8 cellular contexts compared by ENCODE assay signal in the genomic region with DNA sequence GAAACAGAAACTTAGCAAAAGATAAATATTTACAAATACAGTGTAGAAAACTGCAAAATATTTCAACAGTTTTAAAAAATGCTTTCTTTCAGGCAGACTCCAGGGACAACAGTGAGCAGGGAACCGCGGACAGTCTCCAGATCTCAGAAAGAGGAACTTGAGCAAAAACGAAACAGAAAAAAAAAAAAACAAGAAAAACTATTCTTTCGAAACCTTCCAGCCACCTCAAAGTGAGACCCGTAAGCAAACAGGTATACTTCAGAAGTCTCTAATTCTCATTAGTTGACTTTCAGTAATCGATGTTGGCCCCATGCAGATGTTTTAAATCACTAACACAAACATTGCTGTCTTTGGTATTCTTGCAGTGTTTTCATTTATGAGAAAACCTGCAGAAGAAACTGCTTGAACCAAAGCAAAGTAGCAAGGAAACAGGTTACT. TPM values are rescaled to one million over a fixed set of nuclear protein-coding genes. Genes with fewer than 3 reads are reported as not detected.
DNase-seq lines count a peak whose midpoint lies in the region; ATAC-seq lines count a peak whose summit lies in the region.

No MANE protein-coding gene starts in this region.

- H3K4me3 Mint-ChIP-seq in CD8-positive, alpha-beta memory T cell, result peak overlapping the region in 6 of 7 donors; percentile 5 to 66 (median 40)
- no peak overlapping the region for H3K4me3 Mint-ChIP-seq in activated naive CD8-positive, alpha-beta T cell treated with anti-CD3 and anti-CD28 coated beads for 36 hours

- no peaks in the 10 kb centered on the region for H3K27me3 ChIP-seq in CD8-positive, alpha-beta memory T cell (ENCODE audit: insufficient read depth, low read length, poor library complexity, severe bottlenecking)

- ATAC-seq in GM19395 (IDR thresholded peaks at IDR 0.05; ENCODE audit: unreplicated experiment), result peak; percentile 83
- ATAC-seq in HG03558 (IDR thresholded peaks at IDR 0.05; ENCODE audit: extremely low read depth, unreplicated experiment), result peak; percentile 47
- no peak for ATAC-seq in HG02623 (IDR thresholded peaks at IDR 0.05; ENCODE audit: unreplicated experiment)

- no peaks in the 10 kb centered on the region for H3K36me3 ChIP-seq in CD8-positive, alpha-beta memory T cell (ENCODE audit: insufficient read depth, low read length)

- POLR2A ChIA-PET in CD8-positive, alpha-beta memory T cell (lab: Charles Lee), result no interaction called here

- H3K9me3 ChIP-seq in CD8-positive, alpha-beta memory T cell (ENCODE audit: low read length), result no peaks in the 10 kb centered on the region

- H3K4me1 Mint-ChIP-seq in CD8-positive, alpha-beta memory T cell, result peaks cover 8 to 12% (median 11%) of the 10 kb centered on the region in 3 donors
- peaks cover 46% of the 10 kb centered on the region for H3K4me1 Mint-ChIP-seq in activated naive CD8-positive, alpha-beta T cell treated with anti-CD3 and anti-CD28 coated beads for 36 hours

- H3K9me3 Mint-ChIP-seq in CD8-positive, alpha-beta memory T cell, result no peaks in the 10 kb centered on the region
- H3K9me3 Mint-ChIP-seq in activated naive CD8-positive, alpha-beta T cell treated with anti-CD3 and anti-CD28 coated beads for 36 hours, result no peaks in the 10 kb centered on the region

- DNase-seq in CD8-positive, alpha-beta memory T cell, result no peak
- peak; percentile 26 for DNase-seq in activated naive CD8-positive, alpha-beta T cell treated with anti-CD3 and anti-CD28 coated beads for 36 hours
- no peak for DNase-seq in NCI-H345 treated with DMSO at 0.1 percent for 48 hours (lab: John Stamatoyannopoulos, UW; ENCODE audit: unreplicated experiment)
- DNase-seq in SK-N-DZ (ENCODE audit: low spot score), result no peak
- no peak for DNase-seq in COLO668 (lab: John Stamatoyannopoulos, UW; ENCODE audit: unreplicated experiment)

- H3K4me1 ChIP-seq in CD8-positive, alpha-beta memory T cell (ENCODE audit: insufficient read depth, low read length), result no peaks in the 10 kb centered on the region

- CTCF ChIA-PET in CD8-positive, alpha-beta memory T cell (lab: Charles Lee), result no interaction called here

- H3K27ac Mint-ChIP-seq in CD8-positive, alpha-beta memory T cell, result peak overlapping the region in 2 of 8 donors; percentile 1
- H3K27ac Mint-ChIP-seq in activated naive CD8-positive, alpha-beta T cell treated with anti-CD3 and anti-CD28 coated beads for 36 hours, result no peak overlapping the region

- no peak overlapping the region for H3K4me3 ChIP-seq in CD8-positive, alpha-beta memory T cell (ENCODE audit: low read length)

- peaks cover 0 to 15% of the 10 kb centered on the region in 2 donors for H3K27me3 Mint-ChIP-seq in CD8-positive, alpha-beta memory T cell
- H3K27me3 Mint-ChIP-seq in activated naive CD8-positive, alpha-beta T cell treated with anti-CD3 and anti-CD28 coated beads for 36 hours, result peaks cover 49% of the 10 kb centered on the region

- no peak overlapping the region for H3K27ac ChIP-seq in CD8-positive, alpha-beta memory T cell (ENCODE audit: low read depth, low read length)

- H3K36me3 Mint-ChIP-seq in CD8-positive, alpha-beta memory T cell, result no peaks in the 10 kb centered on the region
- no peaks in the 10 kb centered on the region for H3K36me3 Mint-ChIP-seq in activated naive CD8-positive, alpha-beta T cell treated with anti-CD3 and anti-CD28 coated beads for 36 hours

RNA-seq across cellular contexts. Expression of a gene that starts 15.7 kb away (rescaled TPM):
- 10 to 100 TPM; 52.8 to 55.3 TPM for total RNA-seq in CD8-positive, alpha-beta memory T cell
- polyA plus RNA-seq in CD8-positive, alpha-beta memory T cell, result not detected
- total RNA-seq in activated naive CD8-positive, alpha-beta T cell treated with anti-CD3 and anti-CD28 coated beads for 36 hours, result not detected
- not detected in 2 replicates for polyA plus RNA-seq in SK-N-DZ (2014; cell fraction: cytosol; rRNA removed)
- not detected in 2 replicates for polyA plus RNA-seq in SK-N-DZ (2014; cell fraction: nucleus; rRNA removed)

RNA-seq across cellular contexts. Expression of a gene that starts 22.4 kb away (rescaled TPM):
- not detected for total RNA-seq in CD8-positive, alpha-beta memory T cell
- not detected for polyA plus RNA-seq in CD8-positive, alpha-beta memory T cell
- total RNA-seq in activated naive CD8-positive, alpha-beta T cell treated with anti-CD3 and anti-CD28 coated beads for 36 hours, result not detected
- polyA plus RNA-seq in SK-N-DZ (2014; cell fraction: cytosol; rRNA removed), result not detected in 2 replicates
- not detected in 2 replicates for polyA plus RNA-seq in SK-N-DZ (2014; cell fraction: nucleus; rRNA removed)

RNA-seq across cellular contexts. Expression of a gene that starts 59.4 kb away (rescaled TPM):
- not detected for total RNA-seq in CD8-positive, alpha-beta memory T cell
- polyA plus RNA-seq in CD8-positive, alpha-beta memory T cell, result not detected
- not detected for total RNA-seq in activated naive CD8-positive, alpha-beta T cell treated with anti-CD3 and anti-CD28 coated beads for 36 hours
- polyA plus RNA-seq in SK-N-DZ (2014; cell fraction: cytosol; rRNA removed), result not detected in 2 replicates
- polyA plus RNA-seq in SK-N-DZ (2014; cell fraction: nucleus; rRNA removed), result not detected in 2 replicates

Comparison
In these comparisons a context has a peak if more than half of its experiments do, and no peak if none do; other contexts are left out.
1. RNA of a gene that starts 15.7 kb away (total RNA-seq): 52.8 to 55.3 TPM in CD8-positive, alpha-beta memory T cell; not detected in activated naive CD8-positive, alpha-beta T cell treated with anti-CD3 and anti-CD28 coated beads for 36 hours; every median in the first group is over 10 times any median in the second.